Comparison of ENCODE assay signal across 6 cellular contexts in the genomic region with DNA sequence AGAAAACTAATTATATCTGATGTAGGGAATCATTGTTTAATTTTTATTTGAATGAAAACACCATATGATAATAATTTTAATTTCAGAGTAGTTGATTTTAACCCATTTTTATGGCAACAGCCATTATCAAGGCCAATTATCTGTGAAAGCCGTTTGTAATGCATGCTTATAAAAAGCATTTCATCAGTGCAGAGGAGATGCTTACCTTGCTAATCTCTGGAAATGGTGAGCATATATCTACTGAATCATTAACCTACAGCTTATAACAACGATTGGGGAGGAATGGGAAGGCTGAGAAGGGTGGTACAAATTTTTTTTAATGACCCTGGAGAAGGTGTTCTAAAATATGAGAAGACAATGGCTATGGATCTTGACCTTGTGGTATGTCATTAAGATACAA.
"Had no signal": no experiment of that assay in that cellular context is flagged by ENCODE, and none has a peak within 500 bp of the region (broad histone marks: within the 10 kb centered on the region; RNA-seq: fewer than 3 reads in every experiment).

No MANE protein-coding gene starts in this region.

- H3K27ac ChIP-seq: HL-60 had no signal

- ATAC-seq: HepG2, K562 had no signal

- H3K4me3 ChIP-seq: K562 had no signal

- DNase-seq: IMR-90, KBM-7, KG1 had no signal
